Comparison of ENCODE assay signal across 13 cellular contexts in the genomic region with DNA sequence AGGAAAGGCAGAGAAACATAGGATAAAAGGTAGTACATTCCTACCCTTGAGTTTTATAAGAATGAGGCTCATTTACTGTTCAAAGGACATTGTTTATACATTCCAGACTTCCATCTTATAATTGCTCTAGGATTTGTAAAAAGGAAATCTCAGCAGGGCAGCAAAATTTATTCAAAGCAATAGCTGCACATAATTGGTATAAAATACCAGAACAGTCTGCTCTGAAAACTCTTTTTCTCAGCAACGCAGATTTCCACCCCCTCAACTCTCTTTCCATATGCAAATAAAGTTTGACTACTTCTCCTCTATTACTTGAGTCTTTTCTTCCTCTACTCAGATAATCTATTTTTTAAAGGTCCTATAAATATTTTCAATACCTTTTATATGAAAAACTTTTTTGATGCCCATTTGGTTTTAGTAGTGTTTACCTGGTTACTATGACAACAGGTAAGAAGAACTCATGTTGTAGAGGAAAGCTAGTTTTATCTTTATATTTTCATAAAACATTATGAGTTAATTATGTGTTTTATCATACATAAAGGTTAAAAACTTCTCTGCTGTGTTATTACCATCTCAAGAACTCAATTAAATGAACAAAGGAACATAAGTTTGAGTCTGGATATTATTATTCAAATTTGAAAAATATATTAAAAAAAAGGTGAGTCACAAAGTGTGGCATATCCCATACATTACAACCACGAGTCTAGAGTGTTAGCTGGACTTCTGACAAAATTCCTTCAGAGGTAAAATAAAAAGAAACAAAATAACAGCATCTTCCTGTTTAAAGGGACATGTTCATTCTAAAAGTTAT. TPM values are rescaled to one million over a fixed set of nuclear protein-coding genes. Genes with fewer than 3 reads are reported as not detected.
DNase-seq lines count a peak whose midpoint lies in the region; ATAC-seq and TF ChIP-seq lines count a peak whose summit lies in the region.
"Had no signal": no experiment of that assay in that cellular context is flagged by ENCODE, and none has a peak within 500 bp of the region (broad histone marks: within the 10 kb centered on the region; RNA-seq: fewer than 3 reads in every experiment).

No MANE protein-coding gene starts in this region.

- H3K36me3 ChIP-seq in iPS-18a (ENCODE audit: control insufficient read depth, low read depth, low read length) (no peaks in the 10 kb centered on the region), vagina (no peaks in the 10 kb centered on the region)
- H3K36me3 ChIP-seq: prostate gland had no signal

- H3K4me3 ChIP-seq in iPS-18a (ENCODE audit: low read length): no peak overlapping the region
- H3K4me3 ChIP-seq in vagina: no peak overlapping the region
- H3K4me3 ChIP-seq: prostate gland had no signal

- H3K4me1 ChIP-seq in iPS-18a (ENCODE audit: control insufficient read depth, low read depth, low read length) (peaks cover 20% of the 10 kb centered on the region), vagina (peaks cover 57% of the 10 kb centered on the region)
- H3K4me1 ChIP-seq: prostate gland had no signal

- H3K27me3 Mint-ChIP-seq in stimulated activated naive CD8-positive, alpha-beta T cell treated with anti-CD3 and anti-CD28 coated beads, Interleukin-15, Interleukin-2, amounts not matched to agents 100 ng/mL and 50 ng/mL, for 24 hours: no peaks in the 10 kb centered on the region
- H3K27me3 Mint-ChIP-seq in stimulated activated naive CD8-positive, alpha-beta T cell treated with anti-CD3 and anti-CD28 coated beads, Interleukin-15, amount 100 ng/mL, for 72 hours: no peaks in the 10 kb centered on the region
- no peaks in the 10 kb centered on the region for H3K27me3 Mint-ChIP-seq in activated T-helper 1 cell treated with anti-CD3 and anti-CD28 coated beads, Interleukin-12 subunit alpha, Interleukin-12 subunit beta, Interleukin-2, Interleukin-4 antibody, amounts not matched to agents 30 ng/mL and 10 ng/mL and 1 ng/mL, durations not matched to agents 14 hours and 24 hours and 36 hours (ENCODE audit: insufficient read depth)

- TF ChIP-seq POLR2A in vagina (IDR thresholded peaks at IDR 0.05): no peak

- H3K9ac ChIP-seq in iPS-18a (ENCODE audit: low read length): peak overlapping the region; percentile 28
- H3K9ac ChIP-seq: KMS-11 had no signal

- peak overlapping the region; percentile 52 for H3K27ac Mint-ChIP-seq in stimulated activated naive CD8-positive, alpha-beta T cell treated with anti-CD3 and anti-CD28 coated beads, Interleukin-15, Interleukin-2, amounts not matched to agents 100 ng/mL and 50 ng/mL, for 24 hours
- peak overlapping the region in 1 of 2 donors; percentile 95 for H3K27ac Mint-ChIP-seq in stimulated activated naive CD8-positive, alpha-beta T cell treated with anti-CD3 and anti-CD28 coated beads, Interleukin-15, amount 100 ng/mL, for 72 hours
- peak overlapping the region; percentile 73 for H3K27ac Mint-ChIP-seq in activated T-helper 1 cell treated with anti-CD3 and anti-CD28 coated beads, Interleukin-12 subunit alpha, Interleukin-12 subunit beta, Interleukin-2, Interleukin-4 antibody, amounts not matched to agents 30 ng/mL and 10 ng/mL and 1 ng/mL, durations not matched to agents 14 hours and 24 hours and 36 hours

- H3K9me3 ChIP-seq in iPS-18a (ENCODE audit: control insufficient read depth, low read depth, low read length) (no peaks in the 10 kb centered on the region), vagina (no peaks in the 10 kb centered on the region)
- H3K9me3 ChIP-seq: prostate gland had no signal

- H3K36me3 Mint-ChIP-seq in stimulated activated naive CD8-positive, alpha-beta T cell treated with anti-CD3 and anti-CD28 coated beads, Interleukin-15, Interleukin-2, amounts not matched to agents 100 ng/mL and 50 ng/mL, for 24 hours (ENCODE audit: low read depth): no peaks in the 10 kb centered on the region
- H3K36me3 Mint-ChIP-seq in activated T-helper 1 cell treated with anti-CD3 and anti-CD28 coated beads, Interleukin-12 subunit alpha, Interleukin-12 subunit beta, Interleukin-2, Interleukin-4 antibody, amounts not matched to agents 30 ng/mL and 10 ng/mL and 1 ng/mL, durations not matched to agents 14 hours and 24 hours and 36 hours (ENCODE audit: low read depth): peaks cover 8% of the 10 kb centered on the region

- H3K27me3 ChIP-seq in iPS-18a (ENCODE audit: control insufficient read depth, insufficient read depth, low read length): no peaks in the 10 kb centered on the region
- no peaks in the 10 kb centered on the region for H3K27me3 ChIP-seq in vagina

- peak overlapping the region; percentile 2 for H3K27ac ChIP-seq in iPS-18a (ENCODE audit: low read length)
- peak overlapping the region; percentile 18 for H3K27ac ChIP-seq in vagina
- H3K27ac ChIP-seq: KMS-11, prostate gland had no signal

- TF ChIP-seq CTCF in vagina (IDR thresholded peaks at IDR 0.05): no peak

- no peak for DNase-seq in stimulated activated naive CD8-positive, alpha-beta T cell treated with anti-CD3 and anti-CD28 coated beads, Interleukin-15, amount 100 ng/mL, for 72 hours
- no peak for DNase-seq in activated T-helper 1 cell treated with anti-CD3 and anti-CD28 coated beads, Interleukin-12 subunit alpha, Interleukin-12 subunit beta, Interleukin-2, Interleukin-4 antibody, amounts not matched to agents 30 ng/mL and 10 ng/mL and 1 ng/mL, durations not matched to agents 14 hours and 24 hours and 36 hours (ENCODE audit: low spot score)
- no peak for DNase-seq in vagina (ENCODE audit: extremely low spot score in 2 of 2)
- no peak for DNase-seq in effector CD8-positive, alpha-beta T cell (lab: John Stamatoyannopoulos, UW)
- DNase-seq: activated CD4-positive, alpha-beta T cell treated with anti-CD3 and anti-CD28 coated beads, Interleukin-2, amount 50 U/mL, for 4 hours; effector CD4-positive, alpha-beta T cell; NK-92 treated with Interleukin-12 subunit alpha and Interleukin-12 subunit beta, amount 100 ng/mL, for 24 hours had no signal

- peak overlapping the region; percentile 47 for H3K4me3 Mint-ChIP-seq in stimulated activated naive CD8-positive, alpha-beta T cell treated with anti-CD3 and anti-CD28 coated beads, Interleukin-15, Interleukin-2, amounts not matched to agents 100 ng/mL and 50 ng/mL, for 24 hours
- H3K4me3 Mint-ChIP-seq in stimulated activated naive CD8-positive, alpha-beta T cell treated with anti-CD3 and anti-CD28 coated beads, Interleukin-15, amount 100 ng/mL, for 72 hours: no peak overlapping the region
- H3K4me3 Mint-ChIP-seq in activated T-helper 1 cell treated with anti-CD3 and anti-CD28 coated beads, Interleukin-12 subunit alpha, Interleukin-12 subunit beta, Interleukin-2, Interleukin-4 antibody, amounts not matched to agents 30 ng/mL and 10 ng/mL and 1 ng/mL, durations not matched to agents 14 hours and 24 hours and 36 hours: peak overlapping the region; percentile 68

- peaks cover 60% of the 10 kb centered on the region for H3K4me1 Mint-ChIP-seq in stimulated activated naive CD8-positive, alpha-beta T cell treated with anti-CD3 and anti-CD28 coated beads, Interleukin-15, Interleukin-2, amounts not matched to agents 100 ng/mL and 50 ng/mL, for 24 hours (ENCODE audit: low read depth)
- H3K4me1 Mint-ChIP-seq in stimulated activated naive CD8-positive, alpha-beta T cell treated with anti-CD3 and anti-CD28 coated beads, Interleukin-15, amount 100 ng/mL, for 72 hours: peaks cover 43% of the 10 kb centered on the region
- H3K4me1 Mint-ChIP-seq in activated T-helper 1 cell treated with anti-CD3 and anti-CD28 coated beads, Interleukin-12 subunit alpha, Interleukin-12 subunit beta, Interleukin-2, Interleukin-4 antibody, amounts not matched to agents 30 ng/mL and 10 ng/mL and 1 ng/mL, durations not matched to agents 14 hours and 24 hours and 36 hours (ENCODE audit: low read depth): peaks cover 70% of the 10 kb centered on the region

- no peaks in the 10 kb centered on the region for H3K9me3 Mint-ChIP-seq in stimulated activated naive CD8-positive, alpha-beta T cell treated with anti-CD3 and anti-CD28 coated beads, Interleukin-15, Interleukin-2, amounts not matched to agents 100 ng/mL and 50 ng/mL, for 24 hours
- H3K9me3 Mint-ChIP-seq in stimulated activated naive CD8-positive, alpha-beta T cell treated with anti-CD3 and anti-CD28 coated beads, Interleukin-15, amount 100 ng/mL, for 72 hours: no peaks in the 10 kb centered on the region
- H3K9me3 Mint-ChIP-seq in activated T-helper 1 cell treated with anti-CD3 and anti-CD28 coated beads, Interleukin-12 subunit alpha, Interleukin-12 subunit beta, Interleukin-2, Interleukin-4 antibody, amounts not matched to agents 30 ng/mL and 10 ng/mL and 1 ng/mL, durations not matched to agents 14 hours and 24 hours and 36 hours: no peaks in the 10 kb centered on the region

- no peak for ATAC-seq in stimulated activated naive CD8-positive, alpha-beta T cell treated with anti-CD3 and anti-CD28 coated beads, Interleukin-15, amount 100 ng/mL, for 72 hours
- no peak for ATAC-seq in SK-N-SH treated with all-trans-retinoic acid at 6 μM for 48 hours
- no peak for ATAC-seq in HG03159 (IDR thresholded peaks at IDR 0.05; ENCODE audit: unreplicated experiment)

- intact Hi-C loops in activated T-helper 1 cell treated with anti-CD3 and anti-CD28 coated beads, Interleukin-12 subunit alpha, Interleukin-12 subunit beta, Interleukin-2, Interleukin-4 antibody, amounts not matched to agents 30 ng/mL and 10 ng/mL and 1 ng/mL, durations not matched to agents 14 hours and 24 hours and 36 hours (cut with micrococcal nuclease): loop anchor here (1.0 to 2.0 kb wide), 7 partner anchors 9 to 151 kb away; no protein-coding TSS in a partner anchor
- intact Hi-C loops in vagina (cut with DNase I): no loop called here

TF ChIP-seq in SK-N-SH treated with all-trans-retinoic acid at 6 μM for 48 hours, 23 proteins besides CTCF, POLR2A, EP300 and RAD21:
- no peak for TF ChIP-seq ZNF70 (CRISPR knock-in tag; IDR thresholded peaks at IDR 0.05)

RNA-seq across cellular contexts. Expression of gene RBMS1, which starts 19.9 kb away (rescaled TPM):
- total RNA-seq in activated T-helper 1 cell treated with anti-CD3 and anti-CD28 coated beads, Interleukin-12 subunit alpha, Interleukin-12 subunit beta, Interleukin-2, Interleukin-4 antibody, amounts not matched to agents 30 ng/mL and 10 ng/mL and 1 ng/mL, durations not matched to agents 14 hours and 24 hours and 36 hours: 35.4 and 36.3 TPM in 2 replicates
- 93.3 TPM for total RNA-seq in vagina

Comparison
In these comparisons a context has a peak if more than half of its experiments do, and no peak if none do; other contexts are left out.
1. H3K4me3 Mint-ChIP-seq: peak in stimulated activated naive CD8-positive, alpha-beta T cell treated with anti-CD3 and anti-CD28 coated beads, Interleukin-15, Interleukin-2, amounts not matched to agents 100 ng/mL and 50 ng/mL, for 24 hours (single experiment) and activated T-helper 1 cell treated with anti-CD3 and anti-CD28 coated beads, Interleukin-12 subunit alpha, Interleukin-12 subunit beta, Interleukin-2, Interleukin-4 antibody, amounts not matched to agents 30 ng/mL and 10 ng/mL and 1 ng/mL, durations not matched to agents 14 hours and 24 hours and 36 hours (single experiment); none in stimulated activated naive CD8-positive, alpha-beta T cell treated with anti-CD3 and anti-CD28 coated beads, Interleukin-15, amount 100 ng/mL, for 72 hours (0 of 2).